In the genomic region with DNA sequence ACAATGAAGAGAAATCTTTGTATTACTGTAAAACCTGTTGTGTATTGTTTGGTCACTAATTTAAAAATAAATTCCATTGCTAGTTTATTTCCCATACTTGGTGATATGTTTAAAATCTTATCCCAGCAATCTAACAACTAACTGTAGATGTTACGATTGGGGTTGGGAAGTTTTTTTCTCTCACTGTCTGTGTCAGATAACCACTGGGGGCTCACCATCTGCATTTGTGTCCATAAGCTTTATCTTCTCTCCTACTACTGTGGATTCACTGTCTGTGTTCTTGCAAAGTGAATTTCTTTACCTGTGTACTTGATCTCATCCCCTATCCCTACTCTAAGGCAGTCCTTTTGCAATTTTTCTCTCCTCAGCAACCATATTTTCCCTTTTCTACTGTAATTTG, we compare ENCODE assay signal across 19 cellular contexts.
DNase-seq lines count a peak whose midpoint lies in the region; ATAC-seq and TF ChIP-seq lines count a peak whose summit lies in the region.
"Had no signal": no experiment of that assay in that cellular context is flagged by ENCODE, and none has a peak within 500 bp of the region (broad histone marks: within the 10 kb centered on the region; RNA-seq: fewer than 3 reads in every experiment).

No MANE protein-coding gene starts in this region.

- H4K20me1 ChIP-seq in GM23338 (replicated peaks; ENCODE audit: insufficient read depth): 0 out of 2 replicates have a peak, but pooled peaks cover 12% of the 10 kb centered on the region

- TF ChIP-seq CTCF in GM23338 (conservative IDR thresholded peaks at IDR 0.05; ENCODE audit: low read depth in 2 of 2) (no peak), nephron (IDR thresholded peaks at IDR 0.05; ENCODE audit: unreplicated experiment in 3 of 3) (no peak), coronary artery (IDR thresholded peaks at IDR 0.05) (no peak)

- no peaks in the 10 kb centered on the region for H3K27me3 ChIP-seq in GM23338 (ENCODE audit: insufficient read depth)
- H3K27me3 ChIP-seq: MG63 had no signal

- H3K79me2 ChIP-seq in GM23338 (replicated peaks; ENCODE audit: insufficient read depth): peaks cover 32% of the 10 kb centered on the region

- H3K4me2 ChIP-seq in GM23338: no peak overlapping the region

- H3K27ac ChIP-seq in GM23338 (ENCODE audit: low read depth) (no peak overlapping the region), coronary artery (no peak overlapping the region)
- H3K27ac ChIP-seq: C4-2B, SK-N-MC had no signal

- no peak for ATAC-seq in activated T-cell treated with anti-CD3 and anti-CD28 coated beads, Interleukin-2, amount 50 U/mL, for 72 hours (replicated peaks in 1 of 2)
- no peak for ATAC-seq in activated T-cell treated with anti-CD3 and anti-CD28 coated beads, Interleukin-2, amount 50 U/mL, for 4 hours
- no peak for ATAC-seq in GM23338
- ATAC-seq in activated naive CD8-positive, alpha-beta T cell treated with anti-CD3 and anti-CD28 coated beads, Interleukin-2, amount 50 U/mL, for 24 hours: no peak
- no peak for ATAC-seq in HG03095 (IDR thresholded peaks at IDR 0.05; ENCODE audit: unreplicated experiment)
- ATAC-seq: Panc1, Right ventricle myocardium inferior had no signal

- DNase-seq in activated T-cell treated with anti-CD3 and anti-CD28 coated beads, Interleukin-2, amount 50 U/mL, for 72 hours: no peak
- no peak for DNase-seq in activated T-cell treated with anti-CD3 and anti-CD28 coated beads, Interleukin-2, amount 50 U/mL, for 4 hours
- DNase-seq in GM23338 (ENCODE audit: low spot score) (no peak), coronary artery (ENCODE audit: low spot score) (no peak)
- no peak for DNase-seq in activated naive CD8-positive, alpha-beta T cell treated with anti-CD3 and anti-CD28 coated beads, Interleukin-2, amount 50 U/mL, for 24 hours
- no peak for DNase-seq in activated T-helper 1 cell treated with anti-CD3 and anti-CD28 coated beads, Interleukin-12 subunit alpha, Interleukin-12 subunit beta, Interleukin-2, Interleukin-4 antibody, amounts not matched to agents 30 ng/mL and 10 ng/mL and 1 ng/mL, durations not matched to agents 14 hours and 24 hours and 36 hours (ENCODE audit: low spot score)
- DNase-seq: Calu3, DMS79 treated with DMSO at 0.1 percent for 48 hours, H7, KG1, MG63, NCI-H1092 treated with DMSO at 0.1 percent for 48 hours, NCI-H1694 treated with DMSO at 0.1 percent for 48 hours had no signal

- H3K36me3 ChIP-seq in GM23338 (ENCODE audit: insufficient read depth): no peaks in the 10 kb centered on the region
- H3K36me3 ChIP-seq: MG63 had no signal

- H3K4me3 ChIP-seq in GM23338: no peak overlapping the region
- no peak overlapping the region for H3K4me3 ChIP-seq in coronary artery
- H3K4me3 ChIP-seq: MG63, SK-N-MC had no signal

- peaks cover 0 to 2% of the 10 kb centered on the region in 2 donors for H3K9me3 Mint-ChIP-seq in activated T-cell treated with anti-CD3 and anti-CD28 coated beads, Interleukin-2, amount 50 U/mL, for 72 hours
- no peaks in the 10 kb centered on the region for H3K9me3 Mint-ChIP-seq in activated T-cell treated with anti-CD3 and anti-CD28 coated beads, Interleukin-2, amount 50 U/mL, for 4 hours
- H3K9me3 Mint-ChIP-seq in GM23338: no peaks in the 10 kb centered on the region
- peaks cover 6% of the 10 kb centered on the region for H3K9me3 Mint-ChIP-seq in activated naive CD8-positive, alpha-beta T cell treated with anti-CD3 and anti-CD28 coated beads, Interleukin-2, amount 50 U/mL, for 24 hours
- peaks cover 11% of the 10 kb centered on the region for H3K9me3 Mint-ChIP-seq in nephron
- no peaks in the 10 kb centered on the region for H3K9me3 Mint-ChIP-seq in activated T-helper 1 cell treated with anti-CD3 and anti-CD28 coated beads, Interleukin-12 subunit alpha, Interleukin-12 subunit beta, Interleukin-2, Interleukin-4 antibody, amounts not matched to agents 30 ng/mL and 10 ng/mL and 1 ng/mL, durations not matched to agents 14 hours and 24 hours and 36 hours

- H3F3A ChIP-seq in GM23338 (replicated peaks; ENCODE audit: low read depth): no peaks in the 10 kb centered on the region

- no peak overlapping the region for H2AFZ ChIP-seq in GM23338

- no peak overlapping the region for H3K4me3 Mint-ChIP-seq in activated T-cell treated with anti-CD3 and anti-CD28 coated beads, Interleukin-2, amount 50 U/mL, for 72 hours
- no peak overlapping the region for H3K4me3 Mint-ChIP-seq in activated T-cell treated with anti-CD3 and anti-CD28 coated beads, Interleukin-2, amount 50 U/mL, for 4 hours
- H3K4me3 Mint-ChIP-seq in GM23338 (no peak overlapping the region), nephron (no peak overlapping the region)
- H3K4me3 Mint-ChIP-seq in activated naive CD8-positive, alpha-beta T cell treated with anti-CD3 and anti-CD28 coated beads, Interleukin-2, amount 50 U/mL, for 24 hours: no peak overlapping the region
- H3K4me3 Mint-ChIP-seq in activated T-helper 1 cell treated with anti-CD3 and anti-CD28 coated beads, Interleukin-12 subunit alpha, Interleukin-12 subunit beta, Interleukin-2, Interleukin-4 antibody, amounts not matched to agents 30 ng/mL and 10 ng/mL and 1 ng/mL, durations not matched to agents 14 hours and 24 hours and 36 hours: no peak overlapping the region

- H3K36me3 Mint-ChIP-seq in activated T-cell treated with anti-CD3 and anti-CD28 coated beads, Interleukin-2, amount 50 U/mL, for 72 hours (ENCODE audit: insufficient read depth in 2 of 2): peaks cover 0 to 3% of the 10 kb centered on the region in 2 donors
- H3K36me3 Mint-ChIP-seq in activated T-cell treated with anti-CD3 and anti-CD28 coated beads, Interleukin-2, amount 50 U/mL, for 4 hours (ENCODE audit: insufficient read depth): peaks cover 15% of the 10 kb centered on the region
- H3K36me3 Mint-ChIP-seq in GM23338 (ENCODE audit: low read depth): no peaks in the 10 kb centered on the region
- H3K36me3 Mint-ChIP-seq in activated naive CD8-positive, alpha-beta T cell treated with anti-CD3 and anti-CD28 coated beads, Interleukin-2, amount 50 U/mL, for 24 hours (ENCODE audit: low read depth): peaks cover 9% of the 10 kb centered on the region
- H3K36me3 Mint-ChIP-seq in nephron (ENCODE audit: low read depth): peaks cover 3% of the 10 kb centered on the region
- peaks cover 7% of the 10 kb centered on the region for H3K36me3 Mint-ChIP-seq in activated T-helper 1 cell treated with anti-CD3 and anti-CD28 coated beads, Interleukin-12 subunit alpha, Interleukin-12 subunit beta, Interleukin-2, Interleukin-4 antibody, amounts not matched to agents 30 ng/mL and 10 ng/mL and 1 ng/mL, durations not matched to agents 14 hours and 24 hours and 36 hours (ENCODE audit: low read depth)

- intact Hi-C loops in activated T-helper 1 cell treated with anti-CD3 and anti-CD28 coated beads, Interleukin-12 subunit alpha, Interleukin-12 subunit beta, Interleukin-2, Interleukin-4 antibody, amounts not matched to agents 30 ng/mL and 10 ng/mL and 1 ng/mL, durations not matched to agents 14 hours and 24 hours and 36 hours (cut with micrococcal nuclease): no loop called here

- H3K9me2 ChIP-seq in GM23338 (ENCODE audit: insufficient read depth): no peaks in the 10 kb centered on the region

- peak overlapping the region; percentile 25 for H3K27ac Mint-ChIP-seq in activated T-cell treated with anti-CD3 and anti-CD28 coated beads, Interleukin-2, amount 50 U/mL, for 72 hours
- peak overlapping the region; percentile 13; the same call in 1 of the 2 replicates for H3K27ac Mint-ChIP-seq in GM23338
- H3K27ac Mint-ChIP-seq in activated naive CD8-positive, alpha-beta T cell treated with anti-CD3 and anti-CD28 coated beads, Interleukin-2, amount 50 U/mL, for 24 hours: peak overlapping the region; percentile 29
- H3K27ac Mint-ChIP-seq in nephron: peak overlapping the region in 2 of 3 experiments; percentile 0 to 70
- no peak overlapping the region for H3K27ac Mint-ChIP-seq in activated T-helper 1 cell treated with anti-CD3 and anti-CD28 coated beads, Interleukin-12 subunit alpha, Interleukin-12 subunit beta, Interleukin-2, Interleukin-4 antibody, amounts not matched to agents 30 ng/mL and 10 ng/mL and 1 ng/mL, durations not matched to agents 14 hours and 24 hours and 36 hours

- H3K4me1 ChIP-seq in GM23338 (ENCODE audit: insufficient read depth): peaks cover 15% of the 10 kb centered on the region

- peaks cover 28% of the 10 kb centered on the region for H3K4me1 Mint-ChIP-seq in activated T-cell treated with anti-CD3 and anti-CD28 coated beads, Interleukin-2, amount 50 U/mL, for 72 hours (ENCODE audit: low read depth)
- peaks cover 74% of the 10 kb centered on the region for H3K4me1 Mint-ChIP-seq in activated T-cell treated with anti-CD3 and anti-CD28 coated beads, Interleukin-2, amount 50 U/mL, for 4 hours (ENCODE audit: low read depth)
- peaks cover 33% of the 10 kb centered on the region for H3K4me1 Mint-ChIP-seq in GM23338
- H3K4me1 Mint-ChIP-seq in activated naive CD8-positive, alpha-beta T cell treated with anti-CD3 and anti-CD28 coated beads, Interleukin-2, amount 50 U/mL, for 24 hours: peaks cover 66% of the 10 kb centered on the region
- peaks cover 15% of the 10 kb centered on the region for H3K4me1 Mint-ChIP-seq in nephron
- peaks cover 13% of the 10 kb centered on the region for H3K4me1 Mint-ChIP-seq in activated T-helper 1 cell treated with anti-CD3 and anti-CD28 coated beads, Interleukin-12 subunit alpha, Interleukin-12 subunit beta, Interleukin-2, Interleukin-4 antibody, amounts not matched to agents 30 ng/mL and 10 ng/mL and 1 ng/mL, durations not matched to agents 14 hours and 24 hours and 36 hours (ENCODE audit: low read depth)

- no peaks in the 10 kb centered on the region for H3K27me3 Mint-ChIP-seq in activated T-cell treated with anti-CD3 and anti-CD28 coated beads, Interleukin-2, amount 50 U/mL, for 72 hours (ENCODE audit: low read depth)
- no peaks in the 10 kb centered on the region for H3K27me3 Mint-ChIP-seq in activated T-cell treated with anti-CD3 and anti-CD28 coated beads, Interleukin-2, amount 50 U/mL, for 4 hours (ENCODE audit: low read depth)
- H3K27me3 Mint-ChIP-seq in GM23338 (ENCODE audit: insufficient read depth, low read depth, poor library complexity) (no peaks in the 10 kb centered on the region), nephron (ENCODE audit: low read depth) (no peaks in the 10 kb centered on the region)
- no peaks in the 10 kb centered on the region for H3K27me3 Mint-ChIP-seq in activated naive CD8-positive, alpha-beta T cell treated with anti-CD3 and anti-CD28 coated beads, Interleukin-2, amount 50 U/mL, for 24 hours
- no peaks in the 10 kb centered on the region for H3K27me3 Mint-ChIP-seq in activated T-helper 1 cell treated with anti-CD3 and anti-CD28 coated beads, Interleukin-12 subunit alpha, Interleukin-12 subunit beta, Interleukin-2, Interleukin-4 antibody, amounts not matched to agents 30 ng/mL and 10 ng/mL and 1 ng/mL, durations not matched to agents 14 hours and 24 hours and 36 hours (ENCODE audit: insufficient read depth)

TF ChIP-seq in GM23338, 12 proteins besides CTCF, POLR2A, EP300 and RAD21 (continues in another document):
- TF ChIP-seq STAT1 (IDR thresholded peaks at IDR 0.05; ENCODE audit: unreplicated experiment): no peak
- TF ChIP-seq ZNF114 (CRISPR knock-in tag; IDR thresholded peaks at IDR 0.05): no peak
- no peak for TF ChIP-seq EZH2phosphoT487 (IDR thresholded peaks at IDR 0.05; ENCODE audit: unreplicated experiment)
- no peak for TF ChIP-seq EZH2 (IDR thresholded peaks at IDR 0.05; ENCODE audit: low read depth, unreplicated experiment)
